Comparison of ENCODE assay signal across 20 cellular contexts in genomic region chr16:80356365-80356764, GRCh38.
DNase-seq lines count a peak whose midpoint lies in the region; ATAC-seq, FAIRE-seq and TF ChIP-seq lines count a peak whose summit lies in the region.
"Had no signal": no experiment of that assay in that cellular context is flagged by ENCODE, and none has a peak within 500 bp of the region (broad histone marks: within the 10 kb centered on the region; RNA-seq: fewer than 3 reads in every experiment).

No MANE protein-coding gene starts in this region.

- no peak overlapping the region for H3K27ac ChIP-seq in endodermal cell (ENCODE audit: low read depth, low read length)
- H3K27ac ChIP-seq: 22Rv1; A549; BLaER1 treated with 17β-estradiol and CSF1 and Interleukin-3, amounts not matched to agents 10 nM and 100 nM; C4-2B had no signal

- H3K9me3 Mint-ChIP-seq in endodermal cell: no peaks in the 10 kb centered on the region
- H3K9me3 Mint-ChIP-seq in osteocyte (ENCODE audit: unreplicated experiment): peaks cover 7% of the 10 kb centered on the region
- H3K9me3 Mint-ChIP-seq in type B pancreatic cell: no peaks in the 10 kb centered on the region
- H3K9me3 Mint-ChIP-seq: CD4-positive, alpha-beta T cell; CD8-positive, alpha-beta T cell had no signal

- ATAC-seq in SK-N-SH treated with all-trans-retinoic acid at 6 μM for 48 hours: no peak
- ATAC-seq: A549; CD8-positive, alpha-beta T cell had no signal

- H3K36me3 ChIP-seq in endodermal cell (ENCODE audit: control insufficient read depth, insufficient read depth, low read length): no peaks in the 10 kb centered on the region
- H3K36me3 ChIP-seq: BLaER1 treated with 17β-estradiol and CSF1 and Interleukin-3, amounts not matched to agents 10 nM and 100 nM had no signal

- H3K36me3 Mint-ChIP-seq in endodermal cell (ENCODE audit: low read depth) (no peaks in the 10 kb centered on the region), osteocyte (ENCODE audit: unreplicated experiment) (no peaks in the 10 kb centered on the region), type B pancreatic cell (no peaks in the 10 kb centered on the region)
- H3K36me3 Mint-ChIP-seq: CD8-positive, alpha-beta T cell had no signal

- no peaks in the 10 kb centered on the region for H3K4me1 ChIP-seq in endodermal cell (ENCODE audit: control insufficient read depth, insufficient read depth, low read length)
- H3K4me1 ChIP-seq: A549; BLaER1 treated with 17β-estradiol and CSF1 and Interleukin-3, amounts not matched to agents 10 nM and 100 nM had no signal

- H3K9me3 ChIP-seq in endodermal cell (ENCODE audit: control insufficient read depth, low read length): no peaks in the 10 kb centered on the region

- H3K4me3 ChIP-seq in endodermal cell (ENCODE audit: low read length): no peak overlapping the region
- H3K4me3 ChIP-seq: A549; BLaER1 treated with 17β-estradiol and CSF1 and Interleukin-3, amounts not matched to agents 10 nM and 100 nM had no signal

- H3K27me3 Mint-ChIP-seq in endodermal cell (ENCODE audit: insufficient read depth): peaks cover 5% of the 10 kb centered on the region
- peaks cover 1% of the 10 kb centered on the region for H3K27me3 Mint-ChIP-seq in osteocyte (ENCODE audit: unreplicated experiment)
- H3K27me3 Mint-ChIP-seq in type B pancreatic cell: peaks cover 1% of the 10 kb centered on the region
- H3K27me3 Mint-ChIP-seq: CD4-positive, alpha-beta T cell had no signal

- DNase-seq in HTR-8/SVneo (ENCODE audit: insufficient read length, low spot score) (no peak), endodermal cell (peak; percentile 13), osteocyte (ENCODE audit: extremely low spot score, unreplicated experiment) (peak; percentile 59), type B pancreatic cell (ENCODE audit: extremely low spot score, unreplicated experiment) (no peak)
- DNase-seq: AML-193; Caco-2; Calu3; CD4-positive, alpha-beta T cell; CD8-positive, alpha-beta T cell; DMS79 treated with DMSO at 0.1 percent for 48 hours; GF-D8 had no signal

- WGBS in endodermal cell (ENCODE audit: insufficient coverage in 1 of 2, insufficient read length in 1 of 2), 2 experiments: 87 to 93% methylated on average over 4 to 9 of the region's 9 CpGs

- no peak overlapping the region for H3K4me3 Mint-ChIP-seq in endodermal cell
- H3K4me3 Mint-ChIP-seq in osteocyte (ENCODE audit: unreplicated experiment): no peak overlapping the region
- H3K4me3 Mint-ChIP-seq in type B pancreatic cell: no peak overlapping the region
- H3K4me3 Mint-ChIP-seq: B cell; CD4-positive, alpha-beta T cell; CD8-positive, alpha-beta T cell had no signal

- no peak overlapping the region for H3K9ac ChIP-seq in endodermal cell (ENCODE audit: extremely low read depth, low read length, poor library complexity, severe bottlenecking)
- H3K9ac ChIP-seq: BLaER1 treated with 17β-estradiol and CSF1 and Interleukin-3, amounts not matched to agents 10 nM and 100 nM had no signal

- peaks cover 6% of the 10 kb centered on the region for H3K27me3 ChIP-seq in endodermal cell (ENCODE audit: control insufficient read depth, insufficient read depth, low read length, poor library complexity, severe bottlenecking)
- H3K27me3 ChIP-seq: BLaER1 treated with 17β-estradiol and CSF1 and Interleukin-3, amounts not matched to agents 10 nM and 100 nM had no signal

- H3K4me1 Mint-ChIP-seq in endodermal cell (no peaks in the 10 kb centered on the region), osteocyte (ENCODE audit: unreplicated experiment) (no peaks in the 10 kb centered on the region), type B pancreatic cell (ENCODE audit: unreplicated experiment) (no peaks in the 10 kb centered on the region)
- H3K4me1 Mint-ChIP-seq: B cell had no signal

- TF ChIP-seq CTCF in endodermal cell (conservative IDR thresholded peaks at IDR 0.05): no peak
- no peak for TF ChIP-seq CTCF in osteocyte (IDR thresholded peaks at IDR 0.05)
- TF ChIP-seq CTCF in type B pancreatic cell (conservative IDR thresholded peaks at IDR 0.05): no peak

- H3K27ac Mint-ChIP-seq in endodermal cell (no peak overlapping the region), osteocyte (ENCODE audit: unreplicated experiment) (no peak overlapping the region), type B pancreatic cell (no peak overlapping the region)
- H3K27ac Mint-ChIP-seq: B cell; CD4-positive, alpha-beta T cell; CD8-positive, alpha-beta T cell had no signal

- FAIRE-seq in HTR-8/SVneo (lab: Jason Lieb, UNC): peak; percentile 57
- FAIRE-seq: A549, D721Med, G401.6, GM12891 had no signal

TF ChIP-seq in SK-N-SH treated with all-trans-retinoic acid at 6 μM for 48 hours, 23 proteins besides CTCF, POLR2A, EP300 and RAD21:
- TF ChIP-seq TOX (CRISPR knock-in tag; IDR thresholded peaks at IDR 0.05; ENCODE audit: borderline replicate concordance) (no peak), SNAI2 (CRISPR knock-in tag; IDR thresholded peaks at IDR 0.05) (no peak)
TF ChIP-seq in SK-N-SH treated with all-trans-retinoic acid at 6 μM for 48 hours: peak in this region for 0.

Comparison
In these comparisons a context has a peak if more than half of its experiments do, and no peak if none do; other contexts are left out.
1. DNase-seq: peak in endodermal cell (single experiment) and osteocyte (single experiment); none in HTR-8/SVneo (single experiment) and type B pancreatic cell (single experiment).